Comparison of ENCODE assay signal across 33 cellular contexts in the genomic region with DNA sequence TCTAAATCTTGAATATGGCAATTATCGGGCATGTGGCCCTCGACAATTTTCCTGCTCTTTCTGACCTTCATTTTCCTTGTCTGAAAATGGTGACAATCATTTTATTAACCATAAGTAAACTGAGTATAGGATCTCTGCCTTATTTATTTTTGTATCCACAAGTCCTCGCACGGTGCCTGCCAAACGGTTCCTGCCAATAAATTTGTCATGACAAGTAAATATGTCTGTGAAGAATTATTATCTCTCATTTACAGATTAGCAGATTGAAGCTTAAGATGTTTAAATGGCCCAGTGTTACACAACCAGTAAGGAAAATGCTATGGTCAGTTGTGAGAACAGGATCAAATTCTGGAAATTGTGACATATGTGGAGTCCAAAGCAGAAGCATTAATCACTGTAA.
"Had no signal": no experiment of that assay in that cellular context is flagged by ENCODE, and none has a peak within 500 bp of the region (broad histone marks: within the 10 kb centered on the region; RNA-seq: fewer than 3 reads in every experiment).

No MANE protein-coding gene starts in this region.

- FAIRE-seq: bronchial epithelial cell, TTC549 had no signal

- H3K9me3 ChIP-seq: adrenal gland had no signal

- DNase-seq: activated B cell treated with CpG ODN at 0.5 μM for 24 hours; activated CD4-positive, alpha-beta memory T cell treated with anti-CD3 and anti-CD28 coated beads, Interleukin-2, amount 10 ng/mL, durations not matched to agents 7 days and 5 days; activated CD4-positive, alpha-beta T cell treated with anti-CD3 and anti-CD28 coated beads for 48 hours; activated CD4-positive, alpha-beta T cell treated with anti-CD3 and anti-CD28 coated beads, Interleukin-2, amount 10 ng/mL, durations not matched to agents 7 days and 5 days; activated CD4-positive, alpha-beta T cell treated with anti-CD3 and anti-CD28 coated beads, Interleukin-2, amount 50 U/mL, for 48 hours; activated CD4-positive, CD25-positive, alpha-beta regulatory T cell treated with anti-CD3 and anti-CD28 coated beads, Interleukin-2, amount 50 U/mL, for 72 hours; activated CD8-positive, alpha-beta memory T cell treated with anti-CD3 and anti-CD28 coated beads for 24 hours; activated CD8-positive, alpha-beta memory T cell treated with anti-CD3 and anti-CD28 coated beads, Interleukin-2, amount 10 ng/mL, durations not matched to agents 7 days and 5 days; activated CD8-positive, alpha-beta T cell treated with anti-CD3 and anti-CD28 coated beads, Interleukin-2, amount 10 ng/mL, durations not matched to agents 7 days and 5 days; activated effector memory CD4-positive, alpha-beta T cell treated with anti-CD3 and anti-CD28 coated beads, Interleukin-2, amount 50 U/mL, for 16 hours; activated gamma-delta T cell treated with Interleukin-2 at 50 U/mL for 16 hours; activated naive CD4-positive, alpha-beta T cell; activated naive CD4-positive, alpha-beta T cell treated with anti-CD3 and anti-CD28 coated beads for 36 hours; activated naive CD4-positive, alpha-beta T cell treated with anti-CD3 and anti-CD28 coated beads, Interleukin-2, amount 50 U/mL, for 16 hours; activated naive CD8-positive, alpha-beta T cell treated with anti-CD3 and anti-CD28 coated beads for 36 hours; activated T-cell treated with anti-CD3 and anti-CD28 coated beads for 4 hours; activated T-cell treated with anti-CD3 and anti-CD28 coated beads, Interleukin-2, amount 50 U/mL, for 1 hour; activated T-cell treated with anti-CD3 and anti-CD28 coated beads, Interleukin-2, amount 50 U/mL, for 4 hours; activated T-cell treated with anti-CD3 and anti-CD28 coated beads, Interleukin-2, amount 50 U/mL, for 72 hours; adrenal gland; amniotic stem cell; aorta; caudate nucleus; cerebellar nuclear complex; T-helper 1 cell; T-helper 2 cell; T-helper 9 cell had no signal

- H3K36me3 ChIP-seq: adrenal gland, cardiac muscle cell had no signal

- H3K27ac ChIP-seq: adrenal gland, cardiac muscle cell, VCaP had no signal

- ATAC-seq: activated CD8-positive, alpha-beta memory T cell treated with anti-CD3 and anti-CD28 coated beads, Interleukin-2, amount 10 ng/mL, durations not matched to agents 7 days and 5 days; activated CD8-positive, alpha-beta T cell treated with anti-CD3 and anti-CD28 coated beads, Interleukin-2, amount 10 ng/mL, durations not matched to agents 7 days and 5 days; activated naive CD4-positive, alpha-beta T cell treated with anti-CD3 and anti-CD28 coated beads, Interleukin-2, amount 50 U/mL, for 72 hours; activated T-cell treated with anti-CD3 and anti-CD28 coated beads, Interleukin-2, amount 50 U/mL, for 4 hours; activated T-cell treated with anti-CD3 and anti-CD28 coated beads, Interleukin-2, amount 50 U/mL, for 72 hours; activated T-helper 17 cell treated with anti-CD3 and anti-CD28 coated beads, Interleukin-2, amount 50 U/mL, for 72 hours had no signal

- H3K4me3 ChIP-seq: adrenal gland, cardiac muscle cell had no signal

- H3K27me3 ChIP-seq: adrenal gland, cardiac muscle cell had no signal

- H3K4me1 ChIP-seq: adrenal gland had no signal
